Comparison of ENCODE assay signal across 23 cellular contexts in the genomic region with DNA sequence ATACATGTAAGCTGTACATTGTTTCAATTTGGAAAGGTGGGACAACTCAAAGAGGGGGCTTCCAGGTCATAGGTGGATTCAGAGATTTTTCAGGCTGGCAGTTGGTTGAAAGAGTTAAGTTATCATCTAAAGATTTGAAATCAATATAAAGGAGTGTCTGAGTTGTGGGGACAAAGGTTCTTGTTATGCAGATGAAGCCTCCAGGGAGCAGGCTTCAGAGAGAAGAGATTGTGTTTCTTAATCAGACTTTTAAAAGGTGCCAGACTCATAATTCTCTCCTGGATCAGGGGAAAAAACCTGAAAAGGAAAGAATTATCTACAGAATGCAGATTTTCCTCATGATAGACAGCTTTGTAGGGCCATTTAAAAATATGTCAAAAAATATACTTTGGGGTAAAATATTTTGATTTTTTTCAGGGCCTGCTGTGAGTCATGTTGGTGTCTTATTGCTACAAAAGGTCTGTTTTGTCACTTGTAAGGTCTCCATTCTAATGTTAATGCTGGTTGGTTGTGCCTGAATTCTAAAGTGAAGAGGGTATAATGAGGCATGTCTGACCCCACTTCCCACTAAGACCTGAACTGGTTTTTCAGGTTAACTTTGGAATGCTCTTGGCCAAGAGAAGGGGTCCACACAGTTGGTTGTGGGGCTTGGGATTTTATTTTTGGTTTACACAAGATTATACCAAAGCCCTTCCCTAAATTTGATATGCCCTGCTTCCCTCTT. TPM values are rescaled to one million over a fixed set of nuclear protein-coding genes. Genes with fewer than 3 reads are reported as not detected.
A peak's percentile ranks its signal among the peaks of the same experiment; 100 is the strongest.
DNase-seq lines count a peak whose midpoint lies in the region; FAIRE-seq and TF ChIP-seq lines count a peak whose summit lies in the region.
"Had no signal": no experiment of that assay in that cellular context is flagged by ENCODE, and none has a peak within 500 bp of the region (broad histone marks: within the 10 kb centered on the region; RNA-seq: fewer than 3 reads in every experiment).

No MANE protein-coding gene starts in this region.

- H3K9me2 ChIP-seq in MM.1S (replicated peaks; ENCODE audit: insufficient read depth, low read length) = no peaks in the 10 kb centered on the region

- H3K23ac ChIP-seq in H1 (ENCODE audit: insufficient read length) = no peak overlapping the region

- no peak overlapping the region for H2AFZ ChIP-seq in H1 (ENCODE audit: low read length)
- no peak overlapping the region for H2AFZ ChIP-seq in MM.1S (ENCODE audit: low read length)

- peak overlapping the region; percentile 85 for H4K5ac ChIP-seq in H1 (ENCODE audit: insufficient read length, low read depth, low read length)

- no peak for TF ChIP-seq POLR2A in GM12891 (IDR thresholded peaks at IDR 0.05; ENCODE audit: low read depth, low read length)
- TF ChIP-seq POLR2A in H1 (IDR thresholded peaks at IDR 0.05; ENCODE audit: control extremely low read depth in 1 of 2, low read depth in 2 of 2, low read length in 2 of 2) = no peak

- POLR2A ChIA-PET in H1 (lab: Charles Lee; ENCODE audit: partially characterized antibody) = no interaction called here

- H3K9me3 Mint-ChIP-seq in nephron progenitor cell = no peaks in the 10 kb centered on the region

- H2BK12ac ChIP-seq in H1 (ENCODE audit: low read depth, low read length) = peak overlapping the region; percentile 29; the same call in 1 of the 2 replicates

- H3K14ac ChIP-seq in H1 (ENCODE audit: insufficient read length) = no peak overlapping the region

- TF ChIP-seq CTCF in H1 (IDR thresholded peaks at IDR 0.05; ENCODE audit: control extremely low read depth in 1 of 3, insufficient read depth in 1 of 3, low read depth in 1 of 3, low read length in 3 of 3) = no peak
- no peak for TF ChIP-seq CTCF in nephron progenitor cell (IDR thresholded peaks at IDR 0.05)
- no peak for TF ChIP-seq CTCF in MM.1S (IDR thresholded peaks at IDR 0.05; ENCODE audit: low read length)

- no peaks in the 10 kb centered on the region for H3K4me1 Mint-ChIP-seq in nephron progenitor cell

- FAIRE-seq in GM12891 (lab: Jason Lieb, UNC) = peak; percentile 26
- peak; percentile 99 for FAIRE-seq in H1 (lab: Jason Lieb, UNC)
- FAIRE-seq: GM18507 had no signal

- H4K20me1 ChIP-seq in H1 (replicated peaks in 1 of 2; ENCODE audit: control insufficient read depth in 1 of 2, insufficient read depth in 2 of 2, low read length in 2 of 2) = no peaks in the 10 kb centered on the region
- H4K20me1 ChIP-seq in MM.1S (ENCODE audit: insufficient read depth, low read length) = no peaks in the 10 kb centered on the region

- TF ChIP-seq EP300 in H1 (IDR thresholded peaks at IDR 0.05; ENCODE audit: borderline replicate concordance in 1 of 2, low read depth in 2 of 2, low read length in 2 of 2) = no peak

- peak overlapping the region; percentile 97; the same call in 1 of the 2 replicates for H2BK5ac ChIP-seq in H1 (ENCODE audit: low read depth, low read length)

- in situ Hi-C loops in HAP-1 (cut with MboI; ENCODE audit: low sequenced_read_pairs) (no loop called here), G401 (cut with HindIII; ENCODE audit: low sequenced_read_pairs) (no loop called here)

- peaks cover 33% of the 10 kb centered on the region for H3K4me1 ChIP-seq in HAP-1
- peaks cover 12 to 21% (median 17%) of the 10 kb centered on the region in 4 experiments; a peak in 6 of 7 replicates for H3K4me1 ChIP-seq in H1 (replicated peaks in 1 of 4; ENCODE audit: control insufficient read depth in 3 of 4, insufficient read depth in 4 of 4, low read length in 3 of 4)
- H3K4me1 ChIP-seq in MM.1S (ENCODE audit: low read length) = peaks cover 5% of the 10 kb centered on the region; the same call in 1 of the 2 replicates
- H3K4me1 ChIP-seq: BE2C had no signal

- H3K56ac ChIP-seq in H1 (replicated peaks; ENCODE audit: insufficient read length, low read depth, low read length) = no peak overlapping the region

- H3K27me3 Mint-ChIP-seq in nephron progenitor cell (ENCODE audit: low read depth, poor library complexity) = peaks cover 6% of the 10 kb centered on the region

- no peaks in the 10 kb centered on the region for H3K36me3 ChIP-seq in HAP-1 (replicated peaks)
- no peaks in the 10 kb centered on the region for H3K36me3 ChIP-seq in H1 (ENCODE audit: control insufficient read depth in 2 of 4, insufficient read depth in 4 of 4, low read length in 3 of 4)
- H3K36me3 ChIP-seq in MM.1S (replicated peaks; ENCODE audit: insufficient read depth, low read length) = no peaks in the 10 kb centered on the region
- H3K36me3 ChIP-seq: BE2C had no signal

- H3K9ac ChIP-seq in H1 (replicated peaks in 1 of 4; ENCODE audit: extremely low read depth in 1 of 4, low read depth in 3 of 4, low read length in 3 of 4) (no peak overlapping the region; a peak in 1 of 7 replicates), MM.1S (ENCODE audit: low read length) (no peak overlapping the region)

- no peak overlapping the region for H4K91ac ChIP-seq in H1 (replicated peaks; ENCODE audit: insufficient read length, low read length)

- H3K4ac ChIP-seq in H1 (replicated peaks; ENCODE audit: insufficient read length, low read depth, low read length) = no peak overlapping the region

- no peaks in the 10 kb centered on the region for H3K79me2 ChIP-seq in H1 (ENCODE audit: control insufficient read depth in 1 of 2, insufficient read depth in 2 of 2, low read length in 2 of 2)
- H3K79me2 ChIP-seq in MM.1S (ENCODE audit: low read length) = no peaks in the 10 kb centered on the region

- H4K8ac ChIP-seq in H1 (ENCODE audit: extremely low read depth, insufficient read depth, low read length) = no peak overlapping the region

- H2AK5ac ChIP-seq in H1 (ENCODE audit: low read depth, low read length) = peak overlapping the region; percentile 90

- H2BK15ac ChIP-seq in H1 (ENCODE audit: low read length) = no peak overlapping the region

- H2BK20ac ChIP-seq in H1 (ENCODE audit: low read length) = peak overlapping the region; percentile 86; the same call in 1 of the 2 replicates

- no peaks in the 10 kb centered on the region for H3K79me1 ChIP-seq in H1 (ENCODE audit: low read depth, low read length)

- no peak overlapping the region for H3K4me3 Mint-ChIP-seq in nephron progenitor cell

- H3K27ac Mint-ChIP-seq in nephron progenitor cell = peak overlapping the region; percentile 15

- H2BK120ac ChIP-seq in H1 (replicated peaks; ENCODE audit: low read depth, low read length) = peak overlapping the region; percentile 30

- no peaks in the 10 kb centered on the region for H3F3A ChIP-seq in MM.1S (ENCODE audit: insufficient read depth, low read length)

- H3K27ac ChIP-seq in H1 (ENCODE audit: low read depth, low read length) (peak overlapping the region; percentile 55), MM.1S (ENCODE audit: low read length) (no peak overlapping the region)
- H3K27ac ChIP-seq: RWPE1, SK-N-MC had no signal

- no peak for TF ChIP-seq RAD21 in H1 (IDR thresholded peaks at IDR 0.05 in 1 of 2, conservative IDR thresholded peaks at IDR 0.05 in 1 of 2; ENCODE audit: low read depth in 2 of 2, low read length in 2 of 2)

- H3K18ac ChIP-seq in H1 (ENCODE audit: extremely low read depth, low read length) = peak overlapping the region; percentile 75

- H3K4me2 ChIP-seq in H1 (ENCODE audit: insufficient read depth in 1 of 2, low read depth in 2 of 2, low read length in 2 of 2) (peak overlapping the region; percentile 56 to 61; a peak in 3 of 4 replicates), MM.1S (ENCODE audit: low read depth, low read length) (no peak overlapping the region)

- H3K36me3 Mint-ChIP-seq in nephron progenitor cell (ENCODE audit: low read depth) = no peaks in the 10 kb centered on the region

- DNase-seq in GM12891 (ENCODE audit: insufficient read length, low spot score) (no peak), HAP-1 (ENCODE audit: low spot score in 2 of 2) (peak; percentile 68 to 93), H1 (ENCODE audit: low read depth in 1 of 2, low spot score in 2 of 2) (no peak), nephron progenitor cell (no peak), G401 (ENCODE audit: low spot score) (no peak), NCI-H2196 (lab: John Stamatoyannopoulos, UW; ENCODE audit: unreplicated experiment) (no peak), MM.1S (no peak)
- DNase-seq: BE2C, DMS79, Kasumi-1, NCI-H1436, NCI-H187 treated with DMSO at 0.1 percent for 48 hours, NCI-H2107, NCI-H226, NCI-H510A treated with DMSO at 0.1 percent for 48 hours, NCI-H748 treated with DMSO at 0.1 percent for 48 hours, SHP77 treated with DMSO at 0.1 percent for 48 hours had no signal

- H3K4me3 ChIP-seq in HAP-1 (no peak overlapping the region), H1 (ENCODE audit: extremely low read depth in 1 of 4, insufficient read depth in 2 of 4, low read depth in 3 of 4, low read length in 4 of 4) (peak overlapping the region in 1 of 4 experiments; percentile 45; a peak in 2 of 8 replicates), MM.1S (ENCODE audit: low read length) (no peak overlapping the region)
- H3K4me3 ChIP-seq: SK-N-MC had no signal

- H3K9me3 ChIP-seq in HAP-1 (no peaks in the 10 kb centered on the region), H1 (ENCODE audit: insufficient read depth in 2 of 2, low read depth in 1 of 2, low read length in 1 of 2) (peaks cover 0 to 6% of the 10 kb centered on the region in 2 experiments; a peak in 2 of 4 replicates), MM.1S (replicated peaks; ENCODE audit: insufficient read depth, low read length) (no peaks in the 10 kb centered on the region)
- H3K9me3 ChIP-seq: BE2C had no signal

- H3K23me2 ChIP-seq in H1 (ENCODE audit: low read depth, low read length) = no peaks in the 10 kb centered on the region

- H3K27me3 ChIP-seq in HAP-1 (ENCODE audit: low read depth) (no peaks in the 10 kb centered on the region), H1 (replicated peaks in 1 of 4; ENCODE audit: control insufficient read depth in 3 of 4, extremely low read depth in 1 of 4, insufficient read depth in 3 of 4, low read length in 3 of 4) (no peaks in the 10 kb centered on the region), MM.1S (replicated peaks; ENCODE audit: insufficient read depth, low read length) (no peaks in the 10 kb centered on the region)
- H3K27me3 ChIP-seq: BE2C had no signal

- CTCF ChIA-PET in H1 (lab: Charles Lee; ENCODE audit: partially characterized antibody) = interaction anchor here (0.9 to 1.7 kb wide), 3 partner anchors 14 to 173 kb away, joined by 3 to 4 read pairs (median 3); no protein-coding TSS in a partner anchor

TF ChIP-seq in H1, 55 proteins besides CTCF, POLR2A, EP300 and RAD21 (continues in another document):
- TF ChIP-seq CREB1 (IDR thresholded peaks at IDR 0.05) (no peak), BCL11A (IDR thresholded peaks at IDR 0.05; ENCODE audit: low read depth in 2 of 2, low read length in 2 of 2) (peak in 1 of 2 experiments; percentile 4)

RNA-seq across cellular contexts. Expression of gene PRSS1, which starts 52.7 kb away (rescaled TPM):
- not detected for polyA plus RNA-seq in GM12891 (2012; ENCODE audit: low read depth, missing spikeins)
- not detected in 2 replicates for total RNA-seq in H1 (2021; fragmentation: NEBNext Ultra II Directional; extraction: Animal tissue kit (Norgen Biotek cat#: 25700))
- polyA plus RNA-seq in H1 (2011; rRNA removed) = 0.09 and 0.20 TPM in 2 replicates
- polyA plus RNA-seq in H1 (2011; cell fraction: cytosol; rRNA removed) = not detected
- not detected for polyA plus RNA-seq in H1 (2011; cell fraction: nucleus; rRNA removed)
- polyA plus RNA-seq in H1 (2012, experiment 1 of 2) = not detected in 4 replicates
- not detected for polyA plus RNA-seq in H1 (2012, experiment 2 of 2)
- polyA plus RNA-seq in H1 (2013, experiment 1 of 2) = not detected
- polyA plus RNA-seq in H1 (2013, experiment 2 of 2) = not detected
- not detected in 2 replicates for polyA minus RNA-seq in H1 (2011; rRNA and poly(A)+ RNA removed)
- polyA minus RNA-seq in H1 (2011; cell fraction: cytosol; rRNA and poly(A)+ RNA removed) = not detected
- not detected for polyA minus RNA-seq in H1 (2011; cell fraction: nucleus; rRNA and poly(A)+ RNA removed)
- not detected in 2 replicates for total RNA-seq in G401 (2014; rRNA removed; shearing (Covaris generic))
- total RNA-seq: A673, H4, MCF 10A had no signal

Comparison
In these comparisons a context has a peak if more than half of its experiments do, and no peak if none do; other contexts are left out.
1. DNase-seq: peak in HAP-1 (2 of 2); none in GM12891 (single experiment), H1 (0 of 2), nephron progenitor cell (single experiment), G401 (single experiment), NCI-H2196 (single experiment) and MM.1S (single experiment).